1 cellular context compared by ENCODE assay signal in genomic region chr5:43063731-43064171, GRCh38.
A peak's percentile ranks its signal among the peaks of the same experiment; 100 is the strongest.
TF ChIP-seq lines count a peak whose summit lies in the region.

No MANE protein-coding gene starts in this region.

TF ChIP-seq in K562, 482 proteins besides CTCF, POLR2A, EP300 and RAD21 (continued from another document and continues in another):
- TF ChIP-seq THAP12 (CRISPR knock-in tag; IDR thresholded peaks at IDR 0.05), result no peak
- no peak for TF ChIP-seq ESRRB (CRISPR knock-in tag; IDR thresholded peaks at IDR 0.05; ENCODE audit: borderline replicate concordance)
- TF ChIP-seq MAFG (tag; conservative IDR thresholded peaks at IDR 0.05), result 0 out of 2 replicates have a peak, but pooled peaks have one; percentile 8
- no peak for TF ChIP-seq SMC3 (conservative IDR thresholded peaks at IDR 0.05; ENCODE audit: insufficient read depth, low read depth, low read length)
- no peak for TF ChIP-seq EGR1 (conservative IDR thresholded peaks at IDR 0.05)
- no peak for TF ChIP-seq ETS2 (tag; IDR thresholded peaks at IDR 0.05; ENCODE audit: borderline replicate concordance, poor library complexity, severe bottlenecking)
- TF ChIP-seq SREBF1 (IDR thresholded peaks at IDR 0.05; ENCODE audit: borderline replicate concordance, low read depth, low read length), result no peak
- no peak for TF ChIP-seq ZNF830 (CRISPR knock-in tag; IDR thresholded peaks at IDR 0.05)
- TF ChIP-seq CREB3 (tag; conservative IDR thresholded peaks at IDR 0.05; ENCODE audit: low read depth), result 0 out of 2 replicates have a peak, but pooled peaks have one; percentile 46
- TF ChIP-seq KHSRP (IDR thresholded peaks at IDR 0.05), result no peak
- peak; percentile 20 for TF ChIP-seq TAF1 (IDR thresholded peaks at IDR 0.05; ENCODE audit: control insufficient read depth, extremely low read depth, insufficient read depth, low read length, severe bottlenecking)
- no peak for TF ChIP-seq SIN3B (IDR thresholded peaks at IDR 0.05; ENCODE audit: low read depth)
- no peak for TF ChIP-seq ELF1 (tag; IDR thresholded peaks at IDR 0.05)
- TF ChIP-seq NFE2 (IDR thresholded peaks at IDR 0.05; ENCODE audit: low read depth), result peak; percentile 25; the same call in 1 of the 2 replicates
- no peak for TF ChIP-seq ZNF347 (CRISPR knock-in tag; IDR thresholded peaks at IDR 0.05; ENCODE audit: low read depth)
- peak; percentile 23; the same call in 1 of the 2 replicates for TF ChIP-seq POLR2G (IDR thresholded peaks at IDR 0.05; ENCODE audit: low read depth, low read length)
- TF ChIP-seq RBBP5 (IDR thresholded peaks at IDR 0.05; ENCODE audit: borderline replicate concordance, insufficient read depth, low read length, poor library complexity, severe bottlenecking), result peak; percentile 20
- peak; percentile 20 to 46; a peak in 2 of 4 replicates for TF ChIP-seq MAZ (CRISPR knock-in tag; conservative IDR thresholded peaks at IDR 0.05 in 1 of 2, IDR thresholded peaks at IDR 0.05 in 1 of 2)
- no peak for TF ChIP-seq ZBTB5 (IDR thresholded peaks at IDR 0.05)
- TF ChIP-seq NELFE (IDR thresholded peaks at IDR 0.05; ENCODE audit: insufficient read depth, insufficient read length), result no peak
- TF ChIP-seq MTA2 (IDR thresholded peaks at IDR 0.05; ENCODE audit: low read depth), result no peak
- TF ChIP-seq FOSL1 (tag; conservative IDR thresholded peaks at IDR 0.05), result 0 out of 2 replicates have a peak, but pooled peaks have one; percentile 13
- no peak for TF ChIP-seq RBM25 (IDR thresholded peaks at IDR 0.05; ENCODE audit: low read depth, low read length, severe bottlenecking)
- no peak for TF ChIP-seq IRF9 (tag; IDR thresholded peaks at IDR 0.05)
- TF ChIP-seq CHD7 (IDR thresholded peaks at IDR 0.05; ENCODE audit: low read depth, low read length), result no peak
- TF ChIP-seq HIVEP1 (CRISPR knock-in tag; IDR thresholded peaks at IDR 0.05), result no peak
- no peak for TF ChIP-seq ATF2 (CRISPR knock-in tag; IDR thresholded peaks at IDR 0.05)
- no peak for TF ChIP-seq TCF7L2 (IDR thresholded peaks at IDR 0.05; ENCODE audit: low read depth, low read length)
- 0 out of 2 replicates have a peak, but pooled peaks have one; percentile 11 for TF ChIP-seq CBX5 (IDR thresholded peaks at IDR 0.05; ENCODE audit: borderline replicate concordance, low read depth)
- no peak for TF ChIP-seq MITF (IDR thresholded peaks at IDR 0.05)
- peak; percentile 0 for TF ChIP-seq MEIS2 (IDR thresholded peaks at IDR 0.05; ENCODE audit: partially characterized antibody)
- peak; percentile 60; the same call in 1 of the 2 replicates for TF ChIP-seq ZBTB17 (CRISPR knock-in tag; IDR thresholded peaks at IDR 0.05)
- TF ChIP-seq HINFP (tag; conservative IDR thresholded peaks at IDR 0.05; ENCODE audit: low read depth), result no peak
- TF ChIP-seq ETS1 (conservative IDR thresholded peaks at IDR 0.05; ENCODE audit: control insufficient read depth, low read depth, low read length), result no peak
